Comparison of ENCODE assay signal across 8 cellular contexts in genomic region chr10:60778214-60778977, GRCh38. TPM values are rescaled to one million over a fixed set of nuclear protein-coding genes. Genes with fewer than 3 reads are reported as not detected.
DNase-seq lines count a peak whose midpoint lies in the region; ATAC-seq and TF ChIP-seq lines count a peak whose summit lies in the region.

Gene CDK1, plus strand, starts transcription at chr10:60778478. Its CDS starts 1,688 bp downstream, at chr10:60780166.

- H3K4me3 Mint-ChIP-seq in GM23338 (peak within 1 kb of the TSS; percentile 97), natural killer cell (peak within 1 kb of the TSS; percentile 100)

- TF ChIP-seq CTCF in GM23338 (conservative IDR thresholded peaks at IDR 0.05; ENCODE audit: low read depth in 2 of 2) (no peak), fibroblast of mammary gland (conservative IDR thresholded peaks at IDR 0.05; ENCODE audit: control insufficient read depth, insufficient read depth, low read depth, low read length) (no peak), natural killer cell (IDR thresholded peaks at IDR 0.05) (no peak)

- H2AFZ ChIP-seq in GM23338: peak within 1 kb of the TSS; percentile 77; the same call in 1 of the 2 replicates

- no peaks in the 10 kb centered on the region for H3F3A ChIP-seq in GM23338 (replicated peaks; ENCODE audit: low read depth)

- H3K27ac Mint-ChIP-seq in GM23338 (peak within 1 kb of the TSS; percentile 99), natural killer cell (peak within 1 kb of the TSS; percentile 83 to 90)

- H3K27me3 Mint-ChIP-seq in GM23338 (ENCODE audit: insufficient read depth, low read depth, poor library complexity) (peaks cover 8% of the 10 kb centered on the region), natural killer cell (ENCODE audit: low read depth in 2 of 2) (peaks cover 0 to 3% of the 10 kb centered on the region in 2 donors)

- peaks cover 23% of the 10 kb centered on the region; the same call in 2 of the 3 replicates for H3K4me1 Mint-ChIP-seq in GM23338
- H3K4me1 Mint-ChIP-seq in natural killer cell: peaks cover 7% of the 10 kb centered on the region in 2 donors

- peak within 1 kb of the TSS; percentile 60; the same call in 1 of the 2 replicates for H3K27ac ChIP-seq in GM23338 (ENCODE audit: low read depth)

- intact Hi-C loops in natural killer cell (cut with micrococcal nuclease): loop anchor here (10.0 kb wide), 1 partner anchor 1154 kb away; no protein-coding TSS in a partner anchor

- H3K36me3 Mint-ChIP-seq in GM23338 (ENCODE audit: low read depth): peaks cover 30% of the 10 kb centered on the region
- no peaks in the 10 kb centered on the region for H3K36me3 Mint-ChIP-seq in natural killer cell

- peaks cover 24% of the 10 kb centered on the region for H3K4me1 ChIP-seq in GM23338 (ENCODE audit: insufficient read depth)

- peak; percentile 96 for DNase-seq in Daoy (ENCODE audit: low read depth)
- DNase-seq in GM23338 (ENCODE audit: low spot score): peak; percentile 99
- DNase-seq in LHCN-M2 (ENCODE audit: low read depth): peak; percentile 99
- DNase-seq in RPMI8226: peak; percentile 97
- DNase-seq in activated T-helper 1 cell treated with anti-CD3 and anti-CD28 coated beads, Interleukin-2, amount 50 U/mL, for 16 hours (ENCODE audit: low read depth in 1 of 2, low spot score in 1 of 2): peak; percentile 88
- DNase-seq in fibroblast of mammary gland (ENCODE audit: low read depth): peak; percentile 98
- peak; percentile 92 for DNase-seq in natural killer cell
- peak; percentile 96 for DNase-seq in stimulated activated naive CD4-positive, alpha-beta T cell treated with Interleukin-2 at 50 U/mL for 16 hours (lab: John Stamatoyannopoulos, UW)

- peak within 1 kb of the TSS; percentile 87 for H3K4me2 ChIP-seq in GM23338

- peaks cover 22% of the 10 kb centered on the region for H4K20me1 ChIP-seq in GM23338 (replicated peaks; ENCODE audit: insufficient read depth)

- H3K9me2 ChIP-seq in GM23338 (ENCODE audit: insufficient read depth): no peaks in the 10 kb centered on the region

- H3K9me3 Mint-ChIP-seq in GM23338: no peaks in the 10 kb centered on the region
- H3K9me3 Mint-ChIP-seq in natural killer cell: no peaks in the 10 kb centered on the region

- peak within 1 kb of the TSS; percentile 86 for H3K4me3 ChIP-seq in GM23338
- H3K4me3 ChIP-seq in fibroblast of mammary gland (ENCODE audit: control insufficient read depth, low read depth, low read length): peak within 1 kb of the TSS; percentile 82

- H3K79me2 ChIP-seq in GM23338 (replicated peaks; ENCODE audit: insufficient read depth): peaks cover 50% of the 10 kb centered on the region

- peak; percentile 97 for ATAC-seq in GM23338
- ATAC-seq in natural killer cell: peak; percentile 97 to 99 (median 98)

- H3K27me3 ChIP-seq in GM23338 (ENCODE audit: insufficient read depth): no peaks in the 10 kb centered on the region

- peaks cover 15% of the 10 kb centered on the region for H3K36me3 ChIP-seq in GM23338 (ENCODE audit: insufficient read depth)

TF ChIP-seq in GM23338, 12 proteins besides CTCF, POLR2A, EP300 and RAD21:
- TF ChIP-seq POLR2AphosphoS5 (IDR thresholded peaks at IDR 0.05; ENCODE audit: low read depth) (peak; percentile 97), JUNB (IDR thresholded peaks at IDR 0.05; ENCODE audit: unreplicated experiment) (no peak)

RNA-seq across cellular contexts. Expression of gene CDK1, which starts in this region (rescaled TPM):
- 173 and 191 TPM in 2 replicates for total RNA-seq in Daoy (2014; rRNA removed; shearing (Covaris generic))
- 166 and 168 TPM in 2 replicates for total RNA-seq in GM23338 (2014; rRNA removed; shearing (Covaris generic))
- 148 and 165 TPM in 2 replicates for polyA plus RNA-seq in GM23338 (2016; fragmentation: Nextera tagmentation; extraction: Ambion mirVana)
- total RNA-seq in LHCN-M2 (2014; rRNA removed) (180 and 183 TPM in 2 replicates), natural killer cell (1 to 10 TPM; 1.1 to 2.4 (median 1.9) TPM)
- polyA plus RNA-seq in LHCN-M2 (2012): 24.3 TPM

Comparison
In these comparisons a context has a peak if more than half of its experiments do, and no peak if none do; other contexts are left out.
1. Peak in every context shown above with its lines: DNase-seq, ATAC-seq, H3K4me3 ChIP-seq and H3K27ac ChIP-seq.
2. RNA of gene CDK1 (total RNA-seq): 180 to 183 TPM in LHCN-M2, 173 to 191 TPM in Daoy and 166 to 168 TPM in GM23338; 1.1 to 2.4 TPM in natural killer cell; every median in the first group is over 10 times any median in the second.